In genomic region chr1:210691039-210691438, GRCh38 we compare ENCODE assay signal across 18 cellular contexts.
DNase-seq lines count a peak whose midpoint lies in the region; ATAC-seq and TF ChIP-seq lines count a peak whose summit lies in the region.
"Had no signal": no experiment of that assay in that cellular context is flagged by ENCODE, and none has a peak within 500 bp of the region (broad histone marks: within the 10 kb centered on the region; RNA-seq: fewer than 3 reads in every experiment).

No MANE protein-coding gene starts in this region.

- no peak overlapping the region for H3K4me3 Mint-ChIP-seq in progenitor cell of endocrine pancreas (ENCODE audit: low read depth)
- H3K4me3 Mint-ChIP-seq: CD4-positive, alpha-beta memory T cell had no signal

- peak overlapping the region; percentile 13 for H3K27ac Mint-ChIP-seq in progenitor cell of endocrine pancreas
- H3K27ac Mint-ChIP-seq: CD4-positive, alpha-beta memory T cell; IgD-negative memory B cell had no signal

- H3K27me3 Mint-ChIP-seq in progenitor cell of endocrine pancreas = no peaks in the 10 kb centered on the region
- H3K27me3 Mint-ChIP-seq: CD4-positive, alpha-beta memory T cell; IgD-negative memory B cell had no signal

- no peaks in the 10 kb centered on the region for H3K36me3 Mint-ChIP-seq in progenitor cell of endocrine pancreas (ENCODE audit: insufficient read depth)
- H3K36me3 Mint-ChIP-seq: CD4-positive, alpha-beta memory T cell; IgD-negative memory B cell had no signal

- peak; percentile 80 for DNase-seq in NCI-H1092 treated with DMSO at 0.1 percent for 48 hours (lab: John Stamatoyannopoulos, UW)
- DNase-seq in NCI-H1092 (lab: John Stamatoyannopoulos, UW) = no peak
- peak; percentile 20 for DNase-seq in MV-4-11 (lab: John Stamatoyannopoulos, UW)
- DNase-seq in NCI-H345 treated with DMSO at 0.1 percent for 48 hours (lab: John Stamatoyannopoulos, UW; ENCODE audit: unreplicated experiment) = peak; percentile 94
- no peak for DNase-seq in progenitor cell of endocrine pancreas (ENCODE audit: low spot score, unreplicated experiment)
- no peak for DNase-seq in SW 1271 (lab: John Stamatoyannopoulos, UW)
- DNase-seq in OCI-M1 (lab: John Stamatoyannopoulos, UW) = no peak
- no peak for DNase-seq in left lobe of liver (ENCODE audit: low spot score)
- DNase-seq: ACHN; CD4-positive, alpha-beta memory T cell; EL; GF-D8; NCI-H1694; NCI-H2171; NCI-H526; SHP77 treated with DMSO at 0.1 percent for 48 hours; T-helper 2 cell had no signal

- no peak for ATAC-seq in left lobe of liver

- no peaks in the 10 kb centered on the region for H3K4me1 Mint-ChIP-seq in progenitor cell of endocrine pancreas (ENCODE audit: low read depth)

- TF ChIP-seq CTCF in progenitor cell of endocrine pancreas (IDR thresholded peaks at IDR 0.05; ENCODE audit: unreplicated experiment) = no peak

- no peaks in the 10 kb centered on the region for H3K9me3 Mint-ChIP-seq in progenitor cell of endocrine pancreas (ENCODE audit: low read depth)

Comparison
In these comparisons a context has a peak if more than half of its experiments do, and no peak if none do; other contexts are left out.
1. DNase-seq: peak in NCI-H1092 treated with DMSO at 0.1 percent for 48 hours (single experiment), MV-4-11 (single experiment) and NCI-H345 treated with DMSO at 0.1 percent for 48 hours (single experiment); none in NCI-H1092 (single experiment), progenitor cell of endocrine pancreas (single experiment), SW 1271 (0 of 2), OCI-M1 (single experiment) and left lobe of liver (single experiment).